In genomic region chr20:57251949-57252348, GRCh38 we compare ENCODE assay signal across 1 cellular context.
TF ChIP-seq lines count a peak whose summit lies in the region.

No MANE protein-coding gene starts in this region.

TF ChIP-seq in WTC11, 78 proteins besides CTCF, POLR2A, EP300 and RAD21 (continued from another document):
- TF ChIP-seq STAT6 (CRISPR knock-in tag; conservative IDR thresholded peaks at IDR 0.05; ENCODE audit: low read depth) (no peak), ZNF423 (CRISPR knock-in tag; IDR thresholded peaks at IDR 0.05) (no peak), ZNF219 (CRISPR knock-in tag; IDR thresholded peaks at IDR 0.05; ENCODE audit: borderline replicate concordance) (no peak), TP53 (CRISPR knock-in tag; IDR thresholded peaks at IDR 0.05) (no peak), ZNF263 (CRISPR knock-in tag; IDR thresholded peaks at IDR 0.05; ENCODE audit: low read depth) (no peak), NR2C2 (CRISPR knock-in tag; IDR thresholded peaks at IDR 0.05) (no peak)
